9 cellular contexts compared by ENCODE assay signal in genomic region chr7:148501707-148502139, GRCh38.
A peak's percentile ranks its signal among the peaks of the same experiment; 100 is the strongest.
DNase-seq lines count a peak whose midpoint lies in the region; ATAC-seq and TF ChIP-seq lines count a peak whose summit lies in the region.
"Had no signal": no experiment of that assay in that cellular context is flagged by ENCODE, and none has a peak within 500 bp of the region (broad histone marks: within the 10 kb centered on the region; RNA-seq: fewer than 3 reads in every experiment).

No MANE protein-coding gene starts in this region.

- POLR2A ChIA-PET in WTC11 (lab: Charles Lee): no interaction called here

- H3K36me3 Mint-ChIP-seq in WTC11 (no peaks in the 10 kb centered on the region), memory B cell (no peaks in the 10 kb centered on the region)
- H3K36me3 Mint-ChIP-seq: natural killer cell treated with Interleukin-12 subunit alpha and Interleukin-12 subunit beta and Interleukin-15 and Interleukin-18, amount 100 ng/mL, for 72 hours had no signal

- peaks cover 0 to 50% of the 10 kb centered on the region in 2 donors for H3K27me3 ChIP-seq in tibial artery

- H3K4me1 Mint-ChIP-seq in WTC11 (peaks cover 36% of the 10 kb centered on the region), memory B cell (peaks cover 12% of the 10 kb centered on the region)

- peak overlapping the region; percentile 26; the same call in 1 of the 2 replicates for H3K27ac Mint-ChIP-seq in WTC11
- peak overlapping the region; percentile 87 for H3K27ac Mint-ChIP-seq in memory B cell
- H3K27ac Mint-ChIP-seq: natural killer cell treated with Interleukin-12 subunit alpha and Interleukin-12 subunit beta and Interleukin-15 and Interleukin-18, amount 100 ng/mL, for 72 hours had no signal

- no peaks in the 10 kb centered on the region for H3K9me3 ChIP-seq in tibial artery

- peak; percentile 57 for ATAC-seq in Right ventricle myocardium superior (ENCODE audit: poor library complexity)
- no peak for ATAC-seq in Right ventricle myocardium inferior
- ATAC-seq in HG03064 (IDR thresholded peaks at IDR 0.05; ENCODE audit: low read depth, unreplicated experiment): peak; percentile 48
- peak; percentile 80 for ATAC-seq in WTC11
- ATAC-seq in memory B cell (ENCODE audit: low read depth): peak; percentile 88
- ATAC-seq in HG03460 (IDR thresholded peaks at IDR 0.05; ENCODE audit: unreplicated experiment): no peak

- no peak for DNase-seq in Right ventricle myocardium superior
- DNase-seq in Right ventricle myocardium inferior (ENCODE audit: missing footprints): no peak
- DNase-seq in WTC11 (ENCODE audit: low spot score): peak; percentile 47
- DNase-seq in memory B cell (ENCODE audit: low spot score in 2 of 2): peak; percentile 17 to 36
- DNase-seq in GM13977 (ENCODE audit: low spot score): no peak
- DNase-seq in tibial artery: no peak

- H3K27me3 Mint-ChIP-seq in WTC11 (ENCODE audit: low read depth) (no peaks in the 10 kb centered on the region), memory B cell (no peaks in the 10 kb centered on the region)

- no peaks in the 10 kb centered on the region for H3K4me1 ChIP-seq in tibial artery

- H3K9me3 Mint-ChIP-seq in WTC11: no peaks in the 10 kb centered on the region
- no peaks in the 10 kb centered on the region for H3K9me3 Mint-ChIP-seq in memory B cell
- H3K9me3 Mint-ChIP-seq: natural killer cell treated with Interleukin-12 subunit alpha and Interleukin-12 subunit beta and Interleukin-15 and Interleukin-18, amount 100 ng/mL, for 72 hours had no signal

- H3K27ac ChIP-seq in tibial artery: no peak overlapping the region

- H3K4me3 Mint-ChIP-seq in WTC11: peak overlapping the region; percentile 51
- peak overlapping the region; percentile 79 for H3K4me3 Mint-ChIP-seq in memory B cell
- H3K4me3 Mint-ChIP-seq: natural killer cell treated with Interleukin-12 subunit alpha and Interleukin-12 subunit beta and Interleukin-15 and Interleukin-18, amount 100 ng/mL, for 72 hours had no signal

- intact Hi-C loops in Right ventricle myocardium superior (cut with DNase I): loop anchor here (5.0 kb wide), 1 partner anchor 461 kb away; no protein-coding TSS in a partner anchor
- intact Hi-C loops in Right ventricle myocardium inferior (cut with DNase I): loop anchor here (10.0 kb wide), 1 partner anchor 73 kb away; no protein-coding TSS in a partner anchor
- intact Hi-C loops in tibial artery (cut with DNase I; ENCODE audit: low total_unique reads): loop anchor here (5.0 kb wide), 1 partner anchor 466 kb away; no protein-coding TSS in a partner anchor

- CTCF ChIA-PET in WTC11 (lab: Charles Lee): interaction anchor here (0.7 to 2.8 kb wide), 7 partner anchors 10 to 504 kb away, joined by 3 to 12 read pairs (median 4); no protein-coding TSS in a partner anchor

- TF ChIP-seq CTCF in WTC11 (IDR thresholded peaks at IDR 0.05): no peak
- no peak for TF ChIP-seq CTCF in GM13977 (IDR thresholded peaks at IDR 0.05; ENCODE audit: extremely low read depth, insufficient read depth, missing control alignments)
- TF ChIP-seq CTCF in tibial artery (IDR thresholded peaks at IDR 0.05): no peak

- H3K36me3 ChIP-seq in tibial artery: no peaks in the 10 kb centered on the region

- in situ Hi-C loops in GM13977 (cut with MboI; ENCODE audit: low pct_unique_long_range_greater_than_20kb, low sequenced_read_pairs, unreplicated experiment): loop anchor here (10.0 kb wide), 1 partner anchor 463 kb away; no protein-coding TSS in a partner anchor

- no peak overlapping the region for H3K4me3 ChIP-seq in tibial artery

TF ChIP-seq in WTC11, 78 proteins besides CTCF, POLR2A, EP300 and RAD21 (continues in another document):
- TF ChIP-seq NR1H2 (CRISPR knock-in tag; IDR thresholded peaks at IDR 0.05): no peak
- TF ChIP-seq PRRX2 (CRISPR knock-in tag; IDR thresholded peaks at IDR 0.05): no peak
- no peak for TF ChIP-seq FOXK1 (CRISPR knock-in tag; IDR thresholded peaks at IDR 0.05)
- no peak for TF ChIP-seq HMGXB4 (CRISPR knock-in tag; IDR thresholded peaks at IDR 0.05)
- no peak for TF ChIP-seq ZNF263 (CRISPR knock-in tag; IDR thresholded peaks at IDR 0.05; ENCODE audit: low read depth)
- TF ChIP-seq MXD4 (CRISPR knock-in tag; IDR thresholded peaks at IDR 0.05; ENCODE audit: borderline replicate concordance): no peak
- no peak for TF ChIP-seq GRHL2 (CRISPR knock-in tag; IDR thresholded peaks at IDR 0.05; ENCODE audit: insufficient replicate concordance, severe bottlenecking)
- TF ChIP-seq GTF2I (CRISPR knock-in tag; conservative IDR thresholded peaks at IDR 0.05): no peak
- TF ChIP-seq EMX1 (CRISPR knock-in tag; IDR thresholded peaks at IDR 0.05): 0 out of 2 replicates have a peak, but pooled peaks have one; percentile 40
- no peak for TF ChIP-seq CREB1 (CRISPR knock-in tag; IDR thresholded peaks at IDR 0.05)
- TF ChIP-seq, protein P1, sequence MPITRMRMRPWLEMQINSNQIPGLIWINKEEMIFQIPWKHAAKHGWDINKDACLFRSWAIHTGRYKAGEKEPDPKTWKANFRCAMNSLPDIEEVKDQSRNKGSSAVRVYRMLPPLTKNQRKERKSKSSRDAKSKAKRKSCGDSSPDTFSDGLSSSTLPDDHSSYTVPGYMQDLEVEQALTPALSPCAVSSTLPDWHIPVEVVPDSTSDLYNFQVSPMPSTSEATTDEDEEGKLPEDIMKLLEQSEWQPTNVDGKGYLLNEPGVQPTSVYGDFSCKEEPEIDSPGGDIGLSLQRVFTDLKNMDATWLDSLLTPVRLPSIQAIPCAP (CRISPR knock-in tag; IDR thresholded peaks at IDR 0.05): no peak
- no peak for TF ChIP-seq E2F4 (CRISPR knock-in tag; IDR thresholded peaks at IDR 0.05; ENCODE audit: borderline replicate concordance, low read depth)
- no peak for TF ChIP-seq ZBTB21 (CRISPR knock-in tag; IDR thresholded peaks at IDR 0.05; ENCODE audit: borderline replicate concordance)
- TF ChIP-seq ZNF532 (CRISPR knock-in tag; IDR thresholded peaks at IDR 0.05; ENCODE audit: borderline replicate concordance): peak; percentile 10; the same call in 1 of the 2 replicates
- TF ChIP-seq ETV6 (CRISPR knock-in tag; IDR thresholded peaks at IDR 0.05): no peak; the same call in 1 of the 2 replicates

Comparison
In these comparisons a context has a peak if more than half of its experiments do, and no peak if none do; other contexts are left out.
1. ATAC-seq: peak in Right ventricle myocardium superior (single experiment), HG03064 (single experiment), WTC11 (single experiment) and memory B cell (single experiment); none in Right ventricle myocardium inferior (single experiment) and HG03460 (single experiment).
2. DNase-seq: peak in WTC11 (single experiment) and memory B cell (2 of 2); none in Right ventricle myocardium superior (single experiment), Right ventricle myocardium inferior (single experiment), GM13977 (single experiment) and tibial artery (0 of 2).